In genomic region chr7:2996141-2996540, GRCh38 we compare ENCODE assay signal across 16 cellular contexts. TPM values are rescaled to one million over a fixed set of nuclear protein-coding genes. Genes with fewer than 3 reads are reported as not detected.
DNase-seq lines count a peak whose midpoint lies in the region; ATAC-seq, FAIRE-seq and TF ChIP-seq lines count a peak whose summit lies in the region.
"Had no signal": no experiment of that assay in that cellular context is flagged by ENCODE, and none has a peak within 500 bp of the region (broad histone marks: within the 10 kb centered on the region; RNA-seq: fewer than 3 reads in every experiment).

No MANE protein-coding gene starts in this region.

- H3K27ac Mint-ChIP-seq in natural killer cell: peak overlapping the region; percentile 75 to 76
- no peak overlapping the region for H3K27ac Mint-ChIP-seq in natural killer cell treated with Interleukin-12 subunit alpha and Interleukin-12 subunit beta and Interleukin-15 and Interleukin-18, amount 100 ng/mL, for 72 hours
- peak overlapping the region; percentile 51 for H3K27ac Mint-ChIP-seq in central memory CD8-positive, alpha-beta T cell (ENCODE audit: low read depth)
- H3K27ac Mint-ChIP-seq in naive B cell: peak overlapping the region in 4 of 6 donors; percentile 42 to 82 (median 67)
- H3K27ac Mint-ChIP-seq in activated CD8-positive, alpha-beta T cell treated with anti-CD3 and anti-CD28 coated beads for 36 hours: no peak overlapping the region

- intact Hi-C loops in natural killer cell (cut with micrococcal nuclease): no loop called here
- intact Hi-C loops in activated CD8-positive, alpha-beta T cell treated with anti-CD3 and anti-CD28 coated beads for 36 hours (cut with micrococcal nuclease): no loop called here

- H3K27me3 Mint-ChIP-seq in natural killer cell (ENCODE audit: low read depth in 2 of 2) (no peaks in the 10 kb centered on the region), naive B cell (no peaks in the 10 kb centered on the region)
- no peaks in the 10 kb centered on the region for H3K27me3 Mint-ChIP-seq in natural killer cell treated with Interleukin-12 subunit alpha and Interleukin-12 subunit beta and Interleukin-15 and Interleukin-18, amount 100 ng/mL, for 72 hours
- H3K27me3 Mint-ChIP-seq in central memory CD8-positive, alpha-beta T cell: no peaks in the 10 kb centered on the region
- no peaks in the 10 kb centered on the region for H3K27me3 Mint-ChIP-seq in activated CD8-positive, alpha-beta T cell treated with anti-CD3 and anti-CD28 coated beads for 36 hours

- H3K4me1 Mint-ChIP-seq in natural killer cell: peaks cover 36 to 67% of the 10 kb centered on the region in 2 donors
- H3K4me1 Mint-ChIP-seq in natural killer cell treated with Interleukin-12 subunit alpha and Interleukin-12 subunit beta and Interleukin-15 and Interleukin-18, amount 100 ng/mL, for 72 hours (ENCODE audit: low read depth in 2 of 2): peaks cover 14 to 38% of the 10 kb centered on the region in 2 donors
- H3K4me1 Mint-ChIP-seq in central memory CD8-positive, alpha-beta T cell: peaks cover 47% of the 10 kb centered on the region
- H3K4me1 Mint-ChIP-seq in naive B cell: peaks cover 18 to 42% (median 20%) of the 10 kb centered on the region in 3 donors
- H3K4me1 Mint-ChIP-seq in activated CD8-positive, alpha-beta T cell treated with anti-CD3 and anti-CD28 coated beads for 36 hours (ENCODE audit: low read depth): peaks cover 16% of the 10 kb centered on the region

- POLR2A ChIA-PET in activated CD8-positive, alpha-beta T cell treated with anti-CD3 and anti-CD28 coated beads for 36 hours (lab: Charles Lee): interaction anchor here (0.7 kb wide), 1 partner anchor 1362 kb away, joined by 3 read pairs; no protein-coding TSS in a partner anchor

- TF ChIP-seq CTCF in natural killer cell (IDR thresholded peaks at IDR 0.05): no peak
- TF ChIP-seq CTCF in activated CD8-positive, alpha-beta T cell treated with anti-CD3 and anti-CD28 coated beads for 36 hours (IDR thresholded peaks at IDR 0.05): no peak

- CTCF ChIA-PET in activated CD8-positive, alpha-beta T cell treated with anti-CD3 and anti-CD28 coated beads for 36 hours (lab: Charles Lee): no interaction called here

- FAIRE-seq in urothelium cell line (lab: Jason Lieb, UNC): peak; percentile 92
- FAIRE-seq: HTR-8/SVneo had no signal

- H3K4me3 Mint-ChIP-seq in natural killer cell (no peak overlapping the region), naive B cell (no peak overlapping the region)
- no peak overlapping the region for H3K4me3 Mint-ChIP-seq in natural killer cell treated with Interleukin-12 subunit alpha and Interleukin-12 subunit beta and Interleukin-15 and Interleukin-18, amount 100 ng/mL, for 72 hours
- no peak overlapping the region for H3K4me3 Mint-ChIP-seq in central memory CD8-positive, alpha-beta T cell
- no peak overlapping the region for H3K4me3 Mint-ChIP-seq in activated CD8-positive, alpha-beta T cell treated with anti-CD3 and anti-CD28 coated beads for 36 hours

- ATAC-seq in natural killer cell: no peak
- no peak for ATAC-seq in natural killer cell treated with Interleukin-12 subunit alpha and Interleukin-12 subunit beta and Interleukin-15 and Interleukin-18, amount 100 ng/mL, for 72 hours
- no peak for ATAC-seq in central memory CD8-positive, alpha-beta T cell (replicated peaks; ENCODE audit: extremely low read depth, poor library complexity, severe bottlenecking)
- no peak for ATAC-seq in naive B cell (ENCODE audit: low read depth in 2 of 2)
- ATAC-seq in activated CD8-positive, alpha-beta T cell treated with anti-CD3 and anti-CD28 coated beads for 36 hours: no peak

- H3K9me3 Mint-ChIP-seq in natural killer cell (no peaks in the 10 kb centered on the region), naive B cell (peaks cover 8 to 22% (median 12%) of the 10 kb centered on the region in 7 donors)
- peaks cover 2% of the 10 kb centered on the region for H3K9me3 Mint-ChIP-seq in natural killer cell treated with Interleukin-12 subunit alpha and Interleukin-12 subunit beta and Interleukin-15 and Interleukin-18, amount 100 ng/mL, for 72 hours
- peaks cover 7% of the 10 kb centered on the region for H3K9me3 Mint-ChIP-seq in central memory CD8-positive, alpha-beta T cell
- peaks cover 31% of the 10 kb centered on the region for H3K9me3 Mint-ChIP-seq in activated CD8-positive, alpha-beta T cell treated with anti-CD3 and anti-CD28 coated beads for 36 hours

- H3K36me3 Mint-ChIP-seq in natural killer cell (peaks cover 3% of the 10 kb centered on the region), naive B cell (peaks cover 36 to 37% of the 10 kb centered on the region in 2 donors)
- peaks cover 12% of the 10 kb centered on the region for H3K36me3 Mint-ChIP-seq in natural killer cell treated with Interleukin-12 subunit alpha and Interleukin-12 subunit beta and Interleukin-15 and Interleukin-18, amount 100 ng/mL, for 72 hours
- H3K36me3 Mint-ChIP-seq in central memory CD8-positive, alpha-beta T cell (ENCODE audit: insufficient read depth): peaks cover 7% of the 10 kb centered on the region
- peaks cover 84% of the 10 kb centered on the region for H3K36me3 Mint-ChIP-seq in activated CD8-positive, alpha-beta T cell treated with anti-CD3 and anti-CD28 coated beads for 36 hours (ENCODE audit: low read depth)

- DNase-seq in natural killer cell (no peak), naive B cell (no peak), urothelium cell line (ENCODE audit: low spot score) (no peak), NCI-H1092 (lab: John Stamatoyannopoulos, UW) (no peak), GM03348 (ENCODE audit: low spot score) (no peak)
- no peak for DNase-seq in natural killer cell treated with Interleukin-12 subunit alpha and Interleukin-12 subunit beta and Interleukin-15 and Interleukin-18, amount 100 ng/mL, for 72 hours (ENCODE audit: low spot score)
- no peak for DNase-seq in central memory CD8-positive, alpha-beta T cell (ENCODE audit: low spot score in 2 of 2)
- no peak for DNase-seq in activated CD8-positive, alpha-beta T cell treated with anti-CD3 and anti-CD28 coated beads for 36 hours
- DNase-seq: Calu3, DMS79 treated with DMSO at 0.1 percent for 48 hours, NCI-H1417, NCI-H187 treated with DMSO at 0.1 percent for 48 hours, NCI-H526, SJCRH30 had no signal

RNA-seq across cellular contexts. Expression of gene CARD11, which starts 47.5 kb away (rescaled TPM):
- total RNA-seq in natural killer cell: 100 to 1,000 TPM; 196 to 233 (median 199) TPM
- 10 to 100 TPM; 79.3 to 80.8 TPM for total RNA-seq in natural killer cell treated with Interleukin-12 subunit alpha and Interleukin-12 subunit beta and Interleukin-15 and Interleukin-18, amount 100 ng/mL, for 72 hours
- polyA plus RNA-seq in naive B cell (ENCODE audit: low read depth in 6 of 6): 10 to 100 TPM in 5 of 6 donors, 1 to 10 TPM in 1; 9.4 to 55.3 (median 17.5) TPM
- total RNA-seq in activated CD8-positive, alpha-beta T cell treated with anti-CD3 and anti-CD28 coated beads for 36 hours: 100 to 1,000 TPM in 1 of 2 experiments, 10 to 100 TPM in 1; 98.3 to 103 TPM
- total RNA-seq: G401, SJCRH30 had no signal

Comparison
In these comparisons a context has a peak if more than half of its experiments do, and no peak if none do; other contexts are left out.
1. H3K27ac Mint-ChIP-seq: peak in natural killer cell (2 of 2), central memory CD8-positive, alpha-beta T cell (single experiment) and naive B cell (4 of 6); none in natural killer cell treated with Interleukin-12 subunit alpha and Interleukin-12 subunit beta and Interleukin-15 and Interleukin-18, amount 100 ng/mL, for 72 hours (0 of 2) and activated CD8-positive, alpha-beta T cell treated with anti-CD3 and anti-CD28 coated beads for 36 hours (single experiment).